In the genomic region with DNA sequence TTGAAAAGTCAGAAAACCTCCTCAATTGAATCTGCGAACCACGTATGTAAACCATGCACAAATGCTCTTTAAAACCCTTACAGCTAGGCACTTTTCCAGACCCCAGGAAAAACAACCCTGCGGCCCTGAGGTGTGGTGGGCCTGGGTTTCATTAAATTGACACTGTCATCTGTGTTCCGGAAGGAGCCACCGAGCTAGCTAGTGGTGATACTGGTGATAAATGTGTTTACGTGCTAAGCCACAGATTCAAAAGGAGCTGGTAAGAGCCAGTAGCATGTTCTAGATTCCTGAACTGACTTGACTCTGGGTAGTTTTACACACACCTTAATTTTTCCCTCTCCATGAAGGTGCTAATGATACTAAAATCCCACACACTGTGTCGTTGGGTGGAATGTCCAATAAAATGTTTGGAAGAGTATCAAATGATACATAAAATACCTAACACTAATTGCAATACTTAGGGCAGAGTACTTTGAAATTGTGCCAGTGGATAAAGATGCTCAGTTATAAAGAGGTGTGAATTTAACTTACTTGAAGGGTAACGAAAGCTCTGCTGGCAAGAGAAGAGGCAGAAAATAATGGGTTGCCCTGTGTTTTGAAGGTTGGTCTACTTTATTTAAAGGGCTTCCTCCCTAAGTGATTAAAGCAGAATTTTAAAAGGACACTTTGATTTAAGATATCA, we compare ENCODE assay signal across 32 cellular contexts. TPM values are rescaled to one million over a fixed set of nuclear protein-coding genes. Genes with fewer than 3 reads are reported as not detected.
DNase-seq lines count a peak whose midpoint lies in the region; ATAC-seq, FAIRE-seq and TF ChIP-seq lines count a peak whose summit lies in the region.
"Had no signal": no experiment of that assay in that cellular context is flagged by ENCODE, and none has a peak within 500 bp of the region (broad histone marks: within the 10 kb centered on the region; RNA-seq: fewer than 3 reads in every experiment).

No MANE protein-coding gene starts in this region.

- H3K27ac ChIP-seq in cardiac muscle cell (peak overlapping the region; percentile 97), astrocyte (ENCODE audit: low read depth, low read length) (no peak overlapping the region), SJCRH30 (no peak overlapping the region), neural progenitor cell (no peak overlapping the region)
- H3K27ac ChIP-seq: BLaER1, body of pancreas, gastrocnemius medialis, GM23248, neutrophil, psoas muscle, upper lobe of right lung had no signal

- H3K9me3 ChIP-seq in cardiac muscle cell (ENCODE audit: low read depth) (no peaks in the 10 kb centered on the region), astrocyte (ENCODE audit: insufficient read depth, low read depth, low read length) (no peaks in the 10 kb centered on the region), SJCRH30 (replicated peaks) (no peaks in the 10 kb centered on the region), neural progenitor cell (ENCODE audit: low read depth) (no peaks in the 10 kb centered on the region)
- H3K9me3 ChIP-seq: adrenal gland, body of pancreas, Caco-2, gastrocnemius medialis, neutrophil, psoas muscle, upper lobe of right lung had no signal

- H3F3A ChIP-seq in neural progenitor cell (ENCODE audit: low read depth): peaks cover 19% of the 10 kb centered on the region

- no peaks in the 10 kb centered on the region for H3K9me3 Mint-ChIP-seq in astrocyte (ENCODE audit: unreplicated experiment)
- no peaks in the 10 kb centered on the region for H3K9me3 Mint-ChIP-seq in immature natural killer cell
- H3K9me3 Mint-ChIP-seq in type B pancreatic cell: no peaks in the 10 kb centered on the region
- peaks cover 22% of the 10 kb centered on the region for H3K9me3 Mint-ChIP-seq in neural progenitor cell
- H3K9me3 Mint-ChIP-seq: activated naive CD4-positive, alpha-beta T cell treated with anti-CD3 and anti-CD28 coated beads, Interleukin-2, amount 10 ng/mL, durations not matched to agents 7 days and 5 days; activated T-helper 17 cell treated with anti-CD3 and anti-CD28 coated beads, Interleukin-2, amount 50 U/mL, for 72 hours; HFFc6; stimulated activated memory B cell treated with anti-CD40 and anti-IgM and Interleukin-4, amounts not matched to agents 10 μg/mL and 1 μg/mL and 100 μg/mL, for 72 hours had no signal

- H3K4me1 Mint-ChIP-seq in astrocyte (ENCODE audit: low read depth, unreplicated experiment): peaks cover 38% of the 10 kb centered on the region
- peaks cover 34 to 36% of the 10 kb centered on the region in 2 donors for H3K4me1 Mint-ChIP-seq in immature natural killer cell
- H3K4me1 Mint-ChIP-seq in type B pancreatic cell (ENCODE audit: unreplicated experiment): peaks cover 51% of the 10 kb centered on the region
- peaks cover 39% of the 10 kb centered on the region for H3K4me1 Mint-ChIP-seq in neural progenitor cell
- H3K4me1 Mint-ChIP-seq: activated T-helper 17 cell treated with anti-CD3 and anti-CD28 coated beads, Interleukin-2, amount 50 U/mL, for 72 hours had no signal

- H3K9ac ChIP-seq in astrocyte (ENCODE audit: low read length): no peak overlapping the region
- no peak overlapping the region for H3K9ac ChIP-seq in neural progenitor cell
- H3K9ac ChIP-seq: BLaER1, GM23248 had no signal

- peak overlapping the region; percentile 4 for H3K4me3 ChIP-seq in cardiac muscle cell
- H3K4me3 ChIP-seq in astrocyte (ENCODE audit: insufficient read depth, low read depth, low read length): no peak overlapping the region
- H3K4me3 ChIP-seq in SJCRH30: no peak overlapping the region
- H3K4me3 ChIP-seq in neural progenitor cell: no peak overlapping the region
- H3K4me3 ChIP-seq: adrenal gland, BLaER1, body of pancreas, gastrocnemius medialis, GM23248, psoas muscle, upper lobe of right lung had no signal

- ATAC-seq in stimulated activated naive CD8-positive, alpha-beta T cell treated with anti-CD3 and anti-CD28 coated beads, Interleukin-15, Interleukin-2, amounts not matched to agents 100 U/mL and 50 U/mL, for 24 hours: no peak
- ATAC-seq: activated T-helper 17 cell treated with anti-CD3 and anti-CD28 coated beads, Interleukin-2, amount 50 U/mL, for 72 hours; body of pancreas; gastrocnemius medialis; stimulated activated memory B cell treated with anti-CD40 and anti-IgM and Interleukin-4, amounts not matched to agents 10 μg/mL and 1 μg/mL and 100 μg/mL, for 72 hours; upper lobe of right lung had no signal

- H3K79me2 ChIP-seq in astrocyte (ENCODE audit: insufficient read depth, low read length) (peaks cover 100% of the 10 kb centered on the region), neural progenitor cell (ENCODE audit: low read depth) (peaks cover 97% of the 10 kb centered on the region)

- peak; percentile 50 for FAIRE-seq in astrocyte (lab: Jason Lieb, UNC)
- FAIRE-seq: endothelial cell of umbilical vein had no signal

- intact Hi-C loops in cardiac septum (cut with DNase I): loop anchor here (10.0 kb wide), 1 partner anchor 194 kb away; a partner anchor contains a TSS

- TF ChIP-seq CTCF in cardiac muscle cell (IDR thresholded peaks at IDR 0.05; ENCODE audit: low read depth, low read length): no peak
- TF ChIP-seq CTCF in astrocyte (IDR thresholded peaks at IDR 0.05; ENCODE audit: insufficient read depth, low read depth, low read length): no peak
- no peak for TF ChIP-seq CTCF in type B pancreatic cell (conservative IDR thresholded peaks at IDR 0.05)
- no peak for TF ChIP-seq CTCF in neural progenitor cell (IDR thresholded peaks at IDR 0.05)

- no peak overlapping the region for H2AFZ ChIP-seq in astrocyte (ENCODE audit: low read depth, low read length)
- H2AFZ ChIP-seq in neural progenitor cell (replicated peaks): no peak overlapping the region
- H2AFZ ChIP-seq: GM23248 had no signal

- no peak overlapping the region for H3K4me3 Mint-ChIP-seq in astrocyte (ENCODE audit: unreplicated experiment)
- peak overlapping the region in 3 of 5 donors; percentile 29 to 73 (median 44) for H3K4me3 Mint-ChIP-seq in immature natural killer cell
- H3K4me3 Mint-ChIP-seq in type B pancreatic cell: peak overlapping the region; percentile 27
- no peak overlapping the region for H3K4me3 Mint-ChIP-seq in neural progenitor cell
- H3K4me3 Mint-ChIP-seq: activated naive CD4-positive, alpha-beta T cell treated with anti-CD3 and anti-CD28 coated beads, Interleukin-2, amount 10 ng/mL, durations not matched to agents 7 days and 5 days; activated T-helper 17 cell treated with anti-CD3 and anti-CD28 coated beads, Interleukin-2, amount 50 U/mL, for 72 hours; HFFc6; memory B cell; stimulated activated memory B cell treated with anti-CD40 and anti-IgM and Interleukin-4, amounts not matched to agents 10 μg/mL and 1 μg/mL and 100 μg/mL, for 72 hours had no signal

- H3K27me3 ChIP-seq in cardiac muscle cell: no peaks in the 10 kb centered on the region
- H3K27me3 ChIP-seq in astrocyte (ENCODE audit: insufficient read depth, low read length): no peaks in the 10 kb centered on the region
- no peaks in the 10 kb centered on the region for H3K27me3 ChIP-seq in SJCRH30
- no peaks in the 10 kb centered on the region for H3K27me3 ChIP-seq in neural progenitor cell
- H3K27me3 ChIP-seq: adrenal gland, BLaER1, body of pancreas, gastrocnemius medialis, neutrophil, upper lobe of right lung had no signal

- H4K20me1 ChIP-seq in astrocyte (ENCODE audit: insufficient read depth, low read length) (peaks cover 80% of the 10 kb centered on the region), neural progenitor cell (ENCODE audit: low read depth) (peaks cover 36% of the 10 kb centered on the region)

- H3K4me2 ChIP-seq in astrocyte (ENCODE audit: low read length): no peak overlapping the region
- no peak overlapping the region for H3K4me2 ChIP-seq in neural progenitor cell
- H3K4me2 ChIP-seq: BLaER1 had no signal

- DNase-seq in cardiac muscle cell (ENCODE audit: low read depth in 1 of 2, low spot score in 1 of 2): peak in 1 of 2 donors; percentile 71
- DNase-seq in cardiac septum (ENCODE audit: low spot score): no peak
- no peak for DNase-seq in astrocyte (ENCODE audit: low read depth)
- peak in 2 of 3 donors; percentile 13 to 34 for DNase-seq in immature natural killer cell
- no peak for DNase-seq in type B pancreatic cell (ENCODE audit: extremely low spot score, unreplicated experiment)
- no peak for DNase-seq in SJCRH30
- DNase-seq in stimulated activated naive CD8-positive, alpha-beta T cell treated with anti-CD3 and anti-CD28 coated beads, Interleukin-15, Interleukin-2, amounts not matched to agents 100 U/mL and 50 U/mL, for 24 hours: no peak
- DNase-seq in neural progenitor cell (ENCODE audit: low spot score): no peak
- DNase-seq: activated CD4-positive, alpha-beta T cell treated with anti-CD3 and anti-CD28 coated beads, Interleukin-2, amount 50 U/mL, for 48 hours; activated CD4-positive, CD25-positive, alpha-beta regulatory T cell treated with anti-CD3 and anti-CD28 coated beads, Interleukin-2, amount 50 U/mL, for 72 hours; activated naive CD4-positive, alpha-beta T cell treated with anti-CD3 and anti-CD28 coated beads, Interleukin-2, amount 10 ng/mL, durations not matched to agents 7 days and 5 days; body of pancreas; Caco-2; DMS79; gastrocnemius medialis; GDM1; GM23248; HFFc6; hippocampal formation; IMR-90; NCI-H1694; NCI-H510A treated with DMSO at 0.1 percent for 48 hours; OCI-M1; psoas muscle; upper lobe of right lung had no signal

- H3K4me1 ChIP-seq in cardiac muscle cell (ENCODE audit: low read depth) (peaks cover 62% of the 10 kb centered on the region), astrocyte (ENCODE audit: insufficient read depth, low read length) (peaks cover 31% of the 10 kb centered on the region), SJCRH30 (no peaks in the 10 kb centered on the region), neural progenitor cell (peaks cover 27% of the 10 kb centered on the region)
- H3K4me1 ChIP-seq: psoas muscle had no signal

- H3K27me3 Mint-ChIP-seq in astrocyte (ENCODE audit: low read depth, unreplicated experiment): no peaks in the 10 kb centered on the region
- H3K27me3 Mint-ChIP-seq in immature natural killer cell (ENCODE audit: low read depth in 3 of 3): peaks cover 0 to 5% (median 3%) of the 10 kb centered on the region in 3 donors
- H3K27me3 Mint-ChIP-seq in type B pancreatic cell: no peaks in the 10 kb centered on the region
- H3K27me3 Mint-ChIP-seq in neural progenitor cell (ENCODE audit: insufficient read depth, low read depth): no peaks in the 10 kb centered on the region
- H3K27me3 Mint-ChIP-seq: activated naive CD4-positive, alpha-beta T cell treated with anti-CD3 and anti-CD28 coated beads, Interleukin-2, amount 10 ng/mL, durations not matched to agents 7 days and 5 days; activated T-helper 17 cell treated with anti-CD3 and anti-CD28 coated beads, Interleukin-2, amount 50 U/mL, for 72 hours; memory B cell; stimulated activated memory B cell treated with anti-CD40 and anti-IgM and Interleukin-4, amounts not matched to agents 10 μg/mL and 1 μg/mL and 100 μg/mL, for 72 hours had no signal

- H3K36me3 Mint-ChIP-seq in astrocyte (ENCODE audit: low read depth, unreplicated experiment): no peaks in the 10 kb centered on the region
- no peaks in the 10 kb centered on the region for H3K36me3 Mint-ChIP-seq in immature natural killer cell
- H3K36me3 Mint-ChIP-seq in type B pancreatic cell: peaks cover 9% of the 10 kb centered on the region
- H3K36me3 Mint-ChIP-seq in neural progenitor cell: peaks cover 27% of the 10 kb centered on the region

- no peaks in the 10 kb centered on the region for H3K36me3 ChIP-seq in cardiac muscle cell
- H3K36me3 ChIP-seq in astrocyte (ENCODE audit: insufficient read depth, low read length): no peaks in the 10 kb centered on the region
- peaks cover 2% of the 10 kb centered on the region; the same call in 1 of the 2 replicates for H3K36me3 ChIP-seq in SJCRH30
- no peaks in the 10 kb centered on the region for H3K36me3 ChIP-seq in neural progenitor cell
- H3K36me3 ChIP-seq: adrenal gland, gastrocnemius medialis, neutrophil, upper lobe of right lung had no signal

- H3K27ac Mint-ChIP-seq in astrocyte (ENCODE audit: unreplicated experiment): no peak overlapping the region
- H3K27ac Mint-ChIP-seq in immature natural killer cell: peak overlapping the region; percentile 12 to 90 (median 60)
- peak overlapping the region; percentile 86 for H3K27ac Mint-ChIP-seq in type B pancreatic cell
- no peak overlapping the region for H3K27ac Mint-ChIP-seq in neural progenitor cell
- H3K27ac Mint-ChIP-seq: activated naive CD4-positive, alpha-beta T cell treated with anti-CD3 and anti-CD28 coated beads, Interleukin-2, amount 10 ng/mL, durations not matched to agents 7 days and 5 days; activated T-helper 17 cell treated with anti-CD3 and anti-CD28 coated beads, Interleukin-2, amount 50 U/mL, for 72 hours; memory B cell; stimulated activated memory B cell treated with anti-CD40 and anti-IgM and Interleukin-4, amounts not matched to agents 10 μg/mL and 1 μg/mL and 100 μg/mL, for 72 hours had no signal

RNA-seq across cellular contexts. Expression of a gene that starts 8.5 kb away (rescaled TPM):
- total RNA-seq in cardiac muscle cell: 213 and 253 TPM in 2 replicates
- polyA plus RNA-seq in cardiac muscle cell: 403 and 501 TPM in 2 replicates
- total RNA-seq in cardiac septum: 74.9 TPM
- 134 and 187 TPM in 2 replicates for total RNA-seq in astrocyte
- 10 to 100 TPM; 42.6 to 84.1 (median 55.7) TPM for polyA plus RNA-seq in immature natural killer cell
- 138 and 277 TPM in 2 replicates for total RNA-seq in type B pancreatic cell (ENCODE audit: low replicate concordance)
- 183 and 196 TPM in 2 replicates for total RNA-seq in SJCRH30 (2014; rRNA removed; shearing (Covaris generic))
- 105 and 142 TPM in 2 replicates for total RNA-seq in neural progenitor cell (ENCODE audit: low replicate concordance)

Comparison
In these comparisons a context has a peak if more than half of its experiments do, and no peak if none do; other contexts are left out.
1. DNase-seq: peak in immature natural killer cell (2 of 3); none in cardiac septum (single experiment), astrocyte (single experiment), type B pancreatic cell (single experiment), SJCRH30 (0 of 2), stimulated activated naive CD8-positive, alpha-beta T cell treated with anti-CD3 and anti-CD28 coated beads, Interleukin-15, Interleukin-2, amounts not matched to agents 100 U/mL and 50 U/mL, for 24 hours (single experiment) and neural progenitor cell (single experiment).
2. H3K27ac Mint-ChIP-seq: peak in immature natural killer cell (6 of 6) and type B pancreatic cell (single experiment); none in astrocyte (single experiment) and neural progenitor cell (single experiment).
3. H3K4me3 Mint-ChIP-seq: peak in immature natural killer cell (3 of 5) and type B pancreatic cell (single experiment); none in astrocyte (single experiment) and neural progenitor cell (single experiment).